In genomic region chr1:5770981-5771765, GRCh38 we compare ENCODE assay signal across 1 cellular context.
TF ChIP-seq lines count a peak whose summit lies in the region.

No MANE protein-coding gene starts in this region.

TF ChIP-seq in H1, 55 proteins besides CTCF, POLR2A, EP300 and RAD21:
- TF ChIP-seq CBX5 (IDR thresholded peaks at IDR 0.05; ENCODE audit: low read depth, low read length) (no peak), ZNF274 (IDR thresholded peaks at IDR 0.05; ENCODE audit: borderline replicate concordance, extremely low read depth, low read length) (no peak), RFX5 (IDR thresholded peaks at IDR 0.05; ENCODE audit: borderline replicate concordance, low read depth, low read length) (no peak), SIX5 (IDR thresholded peaks at IDR 0.05; ENCODE audit: low read depth, low read length) (no peak), ATF2 (IDR thresholded peaks at IDR 0.05; ENCODE audit: low read length) (no peak), CREB1 (IDR thresholded peaks at IDR 0.05) (no peak), KDM1A (IDR thresholded peaks at IDR 0.05; ENCODE audit: borderline replicate concordance, low read length) (no peak), CHD1 (IDR thresholded peaks at IDR 0.05; ENCODE audit: low read depth, low read length) (no peak), TAF7 (optimal IDR thresholded peaks at IDR 0.05; ENCODE audit: borderline replicate concordance, low read depth, low read length) (no peak), MAX (IDR thresholded peaks at IDR 0.05) (no peak), PHF8 (conservative IDR thresholded peaks at IDR 0.05; ENCODE audit: low read depth, low read length) (no peak), SP1 (IDR thresholded peaks at IDR 0.05; ENCODE audit: low read depth, low read length) (no peak), RBBP5 (IDR thresholded peaks at IDR 0.05; ENCODE audit: borderline replicate concordance, low read depth, low read length) (no peak), TAF1 (IDR thresholded peaks at IDR 0.05; ENCODE audit: low read depth, low read length) (no peak), RNF2 (IDR thresholded peaks at IDR 0.05; ENCODE audit: borderline replicate concordance, low read depth, low read length, missing control alignments, poor library complexity, severe bottlenecking) (no peak), NANOG (IDR thresholded peaks at IDR 0.05; ENCODE audit: insufficient read depth, low read depth, low read length, poor library complexity, severe bottlenecking) (no peak), ASH2L (IDR thresholded peaks at IDR 0.05; ENCODE audit: low read length) (no peak), CTBP2 (IDR thresholded peaks at IDR 0.05; ENCODE audit: borderline replicate concordance, insufficient read depth, insufficient read length, low read length) (no peak), SRF (IDR thresholded peaks at IDR 0.05; ENCODE audit: low read depth, low read length) (no peak), SP4 (IDR thresholded peaks at IDR 0.05; ENCODE audit: low read length) (no peak)
